In the genomic region with DNA sequence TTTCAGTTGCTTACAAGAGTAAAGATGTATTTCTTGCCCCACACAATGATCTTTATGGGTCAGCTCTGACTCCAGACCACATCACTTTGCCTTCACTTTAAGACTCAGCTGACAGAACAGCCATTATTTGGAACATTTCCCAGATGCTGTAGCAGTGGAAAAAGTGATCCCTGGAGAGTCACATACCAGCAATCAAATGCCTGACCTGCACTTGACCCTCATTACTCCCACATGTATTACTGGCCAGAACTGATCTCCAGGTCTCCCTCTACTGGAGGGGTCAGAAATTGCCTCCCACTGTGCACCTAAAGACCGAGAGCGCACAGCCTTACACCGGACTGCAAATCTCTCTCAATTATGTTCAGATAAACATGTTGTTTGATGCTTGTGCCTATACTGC, we compare ENCODE assay signal across 8 cellular contexts.
DNase-seq lines count a peak whose midpoint lies in the region; ATAC-seq and TF ChIP-seq lines count a peak whose summit lies in the region.
"Had no signal": no experiment of that assay in that cellular context is flagged by ENCODE, and none has a peak within 500 bp of the region (broad histone marks: within the 10 kb centered on the region; RNA-seq: fewer than 3 reads in every experiment).

No MANE protein-coding gene starts in this region.

- H3K36me3 ChIP-seq in GM23338 (ENCODE audit: insufficient read depth), result no peaks in the 10 kb centered on the region
- H3K36me3 ChIP-seq in H7 (replicated peaks; ENCODE audit: control insufficient read depth, insufficient read depth, low read length), result no peaks in the 10 kb centered on the region

- H3K4me1 ChIP-seq in GM23338 (ENCODE audit: insufficient read depth), result no peaks in the 10 kb centered on the region

- H3K9me2 ChIP-seq in GM23338 (ENCODE audit: insufficient read depth), result no peaks in the 10 kb centered on the region

- H2AFZ ChIP-seq in GM23338, result no peak overlapping the region

- H3K4me1 Mint-ChIP-seq in GM23338, result no peaks in the 10 kb centered on the region; the same call in 2 of the 3 replicates
- H3K4me1 Mint-ChIP-seq: stimulated activated effector memory CD8-positive, alpha-beta T cell treated with anti-CD3 and anti-CD28 coated beads, Interleukin-12 subunit alpha, Interleukin-12 subunit beta, amount 100 ng/mL, for 72 hours had no signal

- H4K20me1 ChIP-seq in GM23338 (replicated peaks; ENCODE audit: insufficient read depth), result no peaks in the 10 kb centered on the region

- H3K27ac ChIP-seq in GM23338 (ENCODE audit: low read depth), result no peak overlapping the region

- H3K9me3 Mint-ChIP-seq in GM23338, result no peaks in the 10 kb centered on the region

- no peaks in the 10 kb centered on the region for H3K36me3 Mint-ChIP-seq in GM23338 (ENCODE audit: low read depth)
- H3K36me3 Mint-ChIP-seq: stimulated activated effector memory CD8-positive, alpha-beta T cell treated with anti-CD3 and anti-CD28 coated beads, Interleukin-12 subunit alpha, Interleukin-12 subunit beta, amount 100 ng/mL, for 72 hours had no signal

- no peaks in the 10 kb centered on the region for H3F3A ChIP-seq in GM23338 (replicated peaks; ENCODE audit: low read depth)

- no peaks in the 10 kb centered on the region for H3K27me3 Mint-ChIP-seq in GM23338 (ENCODE audit: insufficient read depth, low read depth, poor library complexity)

- peak; percentile 23; the same call in 2 of the 3 replicates for ATAC-seq in GM23338
- ATAC-seq: stimulated activated effector memory CD8-positive, alpha-beta T cell treated with anti-CD3 and anti-CD28 coated beads, Interleukin-12 subunit alpha, Interleukin-12 subunit beta, amount 100 ng/mL, for 72 hours had no signal

- H3K4me3 Mint-ChIP-seq in GM23338, result no peak overlapping the region
- H3K4me3 Mint-ChIP-seq: stimulated activated effector memory CD8-positive, alpha-beta T cell treated with anti-CD3 and anti-CD28 coated beads, Interleukin-12 subunit alpha, Interleukin-12 subunit beta, amount 100 ng/mL, for 72 hours had no signal

- DNase-seq in GM23338 (ENCODE audit: low spot score) (peak; percentile 46), OCI-M1 (lab: John Stamatoyannopoulos, UW) (peak; percentile 33), fibroblast of pulmonary artery (ENCODE audit: low read depth) (peak; percentile 81), skeletal muscle cell (ENCODE audit: low read depth) (peak; percentile 93), ureter (ENCODE audit: low spot score) (no peak), H7 (no peak), NCI-H1694 (lab: John Stamatoyannopoulos, UW) (no peak)

- H3K4me3 ChIP-seq in GM23338, result no peak overlapping the region
- H3K4me3 ChIP-seq in fibroblast of pulmonary artery (replicated peaks; ENCODE audit: low read depth, low read length), result no peak overlapping the region
- H3K4me3 ChIP-seq in skeletal muscle cell (ENCODE audit: low read depth, low read length), result no peak overlapping the region
- H3K4me3 ChIP-seq in H7 (ENCODE audit: insufficient read depth, low read depth, low read length), result no peak overlapping the region

- no peak overlapping the region for H3K4me2 ChIP-seq in GM23338

- H3K27me3 ChIP-seq in GM23338 (ENCODE audit: insufficient read depth) (no peaks in the 10 kb centered on the region), H7 (ENCODE audit: control insufficient read depth, insufficient read depth, low read length) (no peaks in the 10 kb centered on the region)

- no peak overlapping the region for H3K27ac Mint-ChIP-seq in GM23338
- H3K27ac Mint-ChIP-seq: stimulated activated effector memory CD8-positive, alpha-beta T cell treated with anti-CD3 and anti-CD28 coated beads, Interleukin-12 subunit alpha, Interleukin-12 subunit beta, amount 100 ng/mL, for 72 hours had no signal

- H3K79me2 ChIP-seq in GM23338 (replicated peaks; ENCODE audit: insufficient read depth), result no peaks in the 10 kb centered on the region

- TF ChIP-seq CTCF in GM23338 (conservative IDR thresholded peaks at IDR 0.05; ENCODE audit: low read depth in 2 of 2), result peak; percentile 55 to 61
- TF ChIP-seq CTCF in fibroblast of pulmonary artery (IDR thresholded peaks at IDR 0.05; ENCODE audit: low read length, missing control alignments), result peak; percentile 20

TF ChIP-seq in GM23338, 12 proteins besides CTCF, POLR2A, EP300 and RAD21:
- no peak for TF ChIP-seq EZH2phosphoT487 (IDR thresholded peaks at IDR 0.05; ENCODE audit: unreplicated experiment)
- no peak for TF ChIP-seq CREB1 (CRISPR knock-in tag; IDR thresholded peaks at IDR 0.05; ENCODE audit: low read depth)
- TF ChIP-seq EZH2 (IDR thresholded peaks at IDR 0.05; ENCODE audit: low read depth, unreplicated experiment), result no peak
- no peak for TF ChIP-seq NANOG (IDR thresholded peaks at IDR 0.05; ENCODE audit: borderline replicate concordance)

Comparison
In these comparisons a context has a peak if more than half of its experiments do, and no peak if none do; other contexts are left out.
1. DNase-seq: peak in GM23338 (single experiment), OCI-M1 (single experiment), fibroblast of pulmonary artery (single experiment) and skeletal muscle cell (single experiment); none in ureter (single experiment), H7 (single experiment) and NCI-H1694 (single experiment).